8 cellular contexts compared by ENCODE assay signal in the genomic region with DNA sequence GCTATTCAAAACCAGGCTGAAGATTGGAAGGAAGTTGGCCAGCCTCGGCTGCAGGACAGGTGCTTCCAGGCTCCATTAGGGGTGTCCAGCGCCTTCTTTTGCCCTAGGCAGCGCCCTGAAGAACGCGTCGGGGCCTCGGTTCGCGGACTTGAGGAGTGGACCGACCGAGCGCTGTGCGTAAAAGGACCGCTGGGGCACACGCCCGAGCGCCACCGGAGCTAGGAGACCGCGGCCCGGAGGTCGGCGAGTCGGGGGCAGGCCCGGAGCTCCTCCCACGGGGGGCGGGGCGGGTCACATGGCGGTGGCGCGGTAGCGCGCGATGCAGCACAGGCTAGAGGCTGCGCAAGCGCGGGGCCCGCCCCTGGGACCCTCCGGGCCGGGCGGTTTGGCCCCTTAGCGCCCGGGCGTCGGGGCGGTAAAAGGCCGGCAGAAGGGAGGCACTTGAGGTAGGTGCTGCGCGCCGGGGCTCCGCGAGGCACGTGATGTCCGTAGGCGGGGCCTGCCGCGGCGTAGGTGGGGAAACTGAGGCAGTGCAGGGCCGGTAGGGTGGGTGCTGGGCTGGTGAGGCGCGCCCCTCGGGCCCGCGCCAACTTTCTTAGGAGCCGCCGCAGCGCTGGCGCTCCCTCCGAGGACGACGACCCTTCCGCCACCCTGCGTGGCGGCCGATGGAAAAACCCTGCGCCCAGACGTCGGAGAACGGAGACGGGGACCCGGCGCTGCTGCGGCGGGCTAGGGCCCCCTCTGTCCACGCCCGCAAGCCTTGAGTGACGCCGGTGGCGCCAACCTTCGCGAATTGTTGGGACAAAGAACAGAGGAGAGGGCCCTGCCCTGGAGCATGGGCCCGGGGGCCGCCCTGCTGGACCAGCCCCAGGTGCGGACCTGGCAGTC. TPM values are rescaled to one million over a fixed set of nuclear protein-coding genes. Genes with fewer than 3 reads are reported as not detected.
A peak's percentile ranks its signal among the peaks of the same experiment; 100 is the strongest.
DNase-seq lines count a peak whose midpoint lies in the region; ATAC-seq and TF ChIP-seq lines count a peak whose summit lies in the region.

A gene with protein sequence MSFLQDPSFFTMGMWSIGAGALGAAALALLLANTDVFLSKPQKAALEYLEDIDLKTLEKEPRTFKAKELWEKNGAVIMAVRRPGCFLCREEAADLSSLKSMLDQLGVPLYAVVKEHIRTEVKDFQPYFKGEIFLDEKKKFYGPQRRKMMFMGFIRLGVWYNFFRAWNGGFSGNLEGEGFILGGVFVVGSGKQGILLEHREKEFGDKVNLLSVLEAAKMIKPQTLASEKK (plus strand): TSS at position 354 of the 888 bp plus-strand sequence. CDS start 11,917 bp downstream, outside the sequence.

- ATAC-seq in GM18870 (IDR thresholded peaks at IDR 0.05; ENCODE audit: unreplicated experiment) (peak; percentile 71), HG03103 (IDR thresholded peaks at IDR 0.05; ENCODE audit: low read depth, unreplicated experiment) (peak; percentile 93)

- TF ChIP-seq CTCF in mesothelial cell of epicardium (IDR thresholded peaks at IDR 0.05; ENCODE audit: unreplicated experiment) = no peak

- H3K36me3 Mint-ChIP-seq in mesothelial cell of epicardium = no peaks in the 10 kb centered on the region

- H3K36me3 ChIP-seq in endocrine pancreas (ENCODE audit: control insufficient read depth, insufficient read depth, low read length) = no peaks in the 10 kb centered on the region

- H3K27me3 ChIP-seq in endocrine pancreas (ENCODE audit: control insufficient read depth, insufficient read depth, low read length) = no peaks in the 10 kb centered on the region

- no peaks in the 10 kb centered on the region for H3K27me3 Mint-ChIP-seq in mesothelial cell of epicardium (ENCODE audit: low read depth)

- H3K4me1 ChIP-seq in endocrine pancreas (ENCODE audit: control insufficient read depth, insufficient read depth, low read length) = no peaks in the 10 kb centered on the region

- peaks cover 61% of the 10 kb centered on the region for H3K4me1 Mint-ChIP-seq in mesothelial cell of epicardium

- H3K9me3 ChIP-seq in endocrine pancreas (ENCODE audit: control insufficient read depth, low read length) = no peaks in the 10 kb centered on the region

- no peaks in the 10 kb centered on the region for H3K9me3 Mint-ChIP-seq in mesothelial cell of epicardium

- H3K27ac Mint-ChIP-seq in mesothelial cell of epicardium = peak within 1 kb of the TSS; percentile 90

- peak within 1 kb of the TSS; percentile 93 for H3K4me3 Mint-ChIP-seq in mesothelial cell of epicardium

- H3K9ac ChIP-seq in endocrine pancreas (ENCODE audit: control insufficient read depth, insufficient read depth, low read length) = peak within 1 kb of the TSS; percentile 82

- DNase-seq in AG08395 (ENCODE audit: low spot score) = peak; percentile 11
- DNase-seq in NCI-H526 treated with DMSO at 0.1 percent for 48 hours (lab: John Stamatoyannopoulos, UW) = peak; percentile 58
- DNase-seq in activated CD8-positive, alpha-beta memory T cell treated with anti-CD3 and anti-CD28 coated beads, Interleukin-2, amount 50 U/mL, for 1 hour (ENCODE audit: extremely low read depth) = peak; percentile 37
- peak; percentile 74 to 85 for DNase-seq in mesothelial cell of epicardium (ENCODE audit: low spot score in 2 of 2, unreplicated experiment in 2 of 2)
- peak; percentile 78 to 85 for DNase-seq in stimulated activated CD8-positive, alpha-beta memory T cell treated with anti-CD3 and anti-CD28 coated beads, Interleukin-15, amount 100 ng/mL, for 48 hours (ENCODE audit: low read depth in 2 of 2)

- H3K4me3 ChIP-seq in endocrine pancreas (ENCODE audit: control insufficient read depth, insufficient read depth, low read length) = peak within 1 kb of the TSS; percentile 38

RNA-seq across cellular contexts. Expression of the gene that starts here (rescaled TPM):
- 93.9 to 101 TPM (median 97.0 TPM) in 3 replicates for total RNA-seq in mesothelial cell of epicardium

Comparison
In these comparisons a context has a peak if more than half of its experiments do, and no peak if none do; other contexts are left out.
1. Peak in every context shown above with its lines: DNase-seq, ATAC-seq and H3K4me3 ChIP-seq.
2. DNase-seq: peak in every context shown above with its lines; median percentile 82 in stimulated activated CD8-positive, alpha-beta memory T cell treated with anti-CD3 and anti-CD28 coated beads, Interleukin-15, amount 100 ng/mL, for 48 hours; 80 in mesothelial cell of epicardium; 58 in NCI-H526 treated with DMSO at 0.1 percent for 48 hours; 37 in activated CD8-positive, alpha-beta memory T cell treated with anti-CD3 and anti-CD28 coated beads, Interleukin-2, amount 50 U/mL, for 1 hour; 11 in AG08395.